24 cellular contexts compared by ENCODE assay signal in the genomic region with DNA sequence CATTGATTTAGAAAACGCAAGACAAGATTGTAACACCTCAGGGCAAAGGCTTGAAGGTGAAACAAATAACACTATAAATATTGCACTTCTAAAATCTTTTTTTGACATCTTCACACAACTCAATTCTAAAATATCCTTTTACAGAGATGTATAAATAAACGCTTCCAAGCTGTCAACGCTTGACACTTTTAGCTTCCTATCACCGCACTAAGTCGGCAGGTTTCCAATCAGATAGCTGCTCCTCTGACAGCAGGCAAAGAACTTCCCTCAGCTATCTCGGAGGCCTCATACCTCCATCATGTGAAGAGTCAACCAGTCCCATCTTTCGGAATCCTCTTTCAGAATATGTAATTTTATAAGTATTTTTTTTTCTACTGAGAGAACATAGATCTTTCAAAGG.
"Had no signal": no experiment of that assay in that cellular context is flagged by ENCODE, and none has a peak within 500 bp of the region (broad histone marks: within the 10 kb centered on the region; RNA-seq: fewer than 3 reads in every experiment).

No MANE protein-coding gene starts in this region.

- H3K4me3 ChIP-seq: adrenal gland, ascending aorta, body of pancreas, Peyer's patch had no signal

- H3K27ac ChIP-seq: adrenal gland, ascending aorta, body of pancreas, Peyer's patch had no signal

- H3K36me3 ChIP-seq: adrenal gland, ascending aorta, Peyer's patch had no signal

- ATAC-seq: activated CD4-positive, CD25-positive, alpha-beta regulatory T cell treated with anti-CD3 and anti-CD28 coated beads, Interleukin-2, amount 50 U/mL, for 24 hours; activated CD8-positive, alpha-beta T cell treated with anti-CD3 and anti-CD28 coated beads, Interleukin-2, amount 10 ng/mL, durations not matched to agents 7 days and 5 days; body of pancreas; T-helper 17 cell had no signal

- H3K9me3 ChIP-seq: adrenal gland, ascending aorta, body of pancreas, Peyer's patch had no signal

- H3K4me1 ChIP-seq: adrenal gland, ascending aorta, body of pancreas, Peyer's patch had no signal

- H3K27me3 ChIP-seq: ascending aorta, body of pancreas, Peyer's patch had no signal

- DNase-seq: activated CD4-positive, alpha-beta T cell treated with anti-CD3 and anti-CD28 coated beads for 4 hours; activated CD4-positive, alpha-beta T cell treated with anti-CD3 and anti-CD28 coated beads, Interleukin-2, amount 50 U/mL, for 4 hours; activated CD8-positive, alpha-beta memory T cell treated with anti-CD3 and anti-CD28 coated beads, Interleukin-2, amount 50 U/mL, for 48 hours; activated CD8-positive, alpha-beta T cell treated with anti-CD3 and anti-CD28 coated beads, Interleukin-2, amount 10 ng/mL, durations not matched to agents 7 days and 5 days; activated naive CD4-positive, alpha-beta T cell treated with anti-CD3 and anti-CD28 coated beads, Interleukin-2, amount 50 U/mL, for 16 hours; activated naive CD8-positive, alpha-beta T cell treated with anti-CD3 and anti-CD28 coated beads, Interleukin-2, amount 10 ng/mL, durations not matched to agents 7 days and 5 days; activated T-cell treated with anti-CD3 and anti-CD28 coated beads, Interleukin-2, amount 50 U/mL, for 1 hour; adrenal gland; body of pancreas; Karpas-422; NCI-H1092; NCI-H1417; NCI-H1694; NCI-H2029; NCI-H2107; NCI-H345; NCI-H510A; NCI-H526 treated with DMSO at 0.1 percent for 48 hours; Peyer's patch; SIG-M5; T-helper 17 cell; T-helper 9 cell had no signal
